Comparison of ENCODE assay signal across 1 cellular context in genomic region chr4:85452073-85452764, GRCh38.
TF ChIP-seq lines count a peak whose summit lies in the region.

No MANE protein-coding gene starts in this region.

TF ChIP-seq in SK-N-SH, 30 proteins besides CTCF, POLR2A, EP300 and RAD21 (continued from another document):
- TF ChIP-seq POLR2AphosphoS5 (IDR thresholded peaks at IDR 0.05; ENCODE audit: low read depth, low read length) (no peak), GABPA (IDR thresholded peaks at IDR 0.05; ENCODE audit: low read depth) (no peak), RFX5 (IDR thresholded peaks at IDR 0.05; ENCODE audit: low read length) (no peak), EZH2phosphoT487 (IDR thresholded peaks at IDR 0.05; ENCODE audit: borderline replicate concordance, low read depth) (no peak), SMC3 (IDR thresholded peaks at IDR 0.05; ENCODE audit: low read depth, low read length) (no peak)
- TF ChIP-seq, protein P1, sequence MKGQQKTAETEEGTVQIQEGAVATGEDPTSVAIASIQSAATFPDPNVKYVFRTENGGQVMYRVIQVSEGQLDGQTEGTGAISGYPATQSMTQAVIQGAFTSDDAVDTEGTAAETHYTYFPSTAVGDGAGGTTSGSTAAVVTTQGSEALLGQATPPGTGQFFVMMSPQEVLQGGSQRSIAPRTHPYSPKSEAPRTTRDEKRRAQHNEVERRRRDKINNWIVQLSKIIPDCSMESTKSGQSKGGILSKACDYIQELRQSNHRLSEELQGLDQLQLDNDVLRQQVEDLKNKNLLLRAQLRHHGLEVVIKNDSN (IDR thresholded peaks at IDR 0.05; ENCODE audit: borderline replicate concordance, low read depth), result no peak
